11 cellular contexts compared by ENCODE assay signal in the genomic region with DNA sequence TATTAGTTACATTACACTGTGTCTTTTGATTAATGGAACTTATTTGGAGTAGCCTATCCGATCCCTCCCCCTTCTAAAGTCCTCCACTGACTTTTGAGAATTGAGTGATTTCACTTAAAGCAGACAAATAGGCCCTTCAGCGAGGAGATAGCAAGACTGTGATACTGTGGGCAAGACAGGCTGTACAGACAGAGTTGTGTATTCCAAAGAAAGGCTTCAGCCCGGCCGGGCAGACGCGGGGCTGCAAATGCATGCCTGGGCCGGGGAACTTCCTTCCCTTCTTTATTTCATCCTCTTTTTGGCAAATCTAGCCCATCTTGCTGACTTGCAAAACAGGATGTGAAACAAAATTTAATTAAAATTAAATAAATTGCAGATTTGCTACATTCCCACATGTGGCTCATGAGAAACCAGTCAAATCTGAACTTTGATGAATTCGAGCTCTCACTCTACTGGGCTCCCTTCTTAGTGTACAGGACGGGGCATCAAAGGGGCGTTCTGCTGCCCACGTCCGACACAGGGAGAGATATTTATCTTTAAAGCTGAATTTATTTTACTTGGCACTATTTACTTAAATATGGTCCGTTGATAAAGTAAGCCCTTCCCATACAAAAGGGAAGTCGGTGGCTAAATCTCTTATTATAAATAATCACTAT.
"Had no signal": no experiment of that assay in that cellular context is flagged by ENCODE, and none has a peak within 500 bp of the region (broad histone marks: within the 10 kb centered on the region; RNA-seq: fewer than 3 reads in every experiment).

No MANE protein-coding gene starts in this region.

- H3K4me3 Mint-ChIP-seq: activated CD8-positive, alpha-beta memory T cell treated with anti-CD3 and anti-CD28 coated beads, Interleukin-2, amount 10 ng/mL, durations not matched to agents 7 days and 5 days; activated naive CD8-positive, alpha-beta T cell; activated T-cell treated with anti-CD3 and anti-CD28 coated beads, Interleukin-2, amount 50 U/mL, for 24 hours; nephron progenitor cell had no signal

- DNase-seq: activated CD4-positive, alpha-beta T cell treated with anti-CD3 and anti-CD28 coated beads for 1 hour; activated CD4-positive, alpha-beta T cell treated with anti-CD3 and anti-CD28 coated beads, Interleukin-2, amount 50 U/mL, for 48 hours; activated CD8-positive, alpha-beta memory T cell treated with anti-CD3 and anti-CD28 coated beads, Interleukin-2, amount 10 ng/mL, durations not matched to agents 7 days and 5 days; activated effector memory CD4-positive, alpha-beta T cell treated with Interleukin-2 at 50 U/mL for 16 hours; activated T-cell treated with anti-CD3 and anti-CD28 coated beads, Interleukin-2, amount 50 U/mL, for 24 hours; left cardiac atrium; nephron progenitor cell; stimulated activated CD4-positive, alpha-beta T cell treated with anti-CD3 and anti-CD28 coated beads, Interleukin-2, amount 100 ng/mL, for 48 hours; stimulated activated naive CD4-positive, alpha-beta T cell treated with Interleukin-2 at 50 U/mL for 16 hours; upper lobe of right lung had no signal

- H3K9me3 ChIP-seq: upper lobe of right lung had no signal

- H3K36me3 Mint-ChIP-seq: activated CD8-positive, alpha-beta memory T cell treated with anti-CD3 and anti-CD28 coated beads, Interleukin-2, amount 10 ng/mL, durations not matched to agents 7 days and 5 days; activated naive CD8-positive, alpha-beta T cell had no signal

- H3K9me3 Mint-ChIP-seq: activated T-cell treated with anti-CD3 and anti-CD28 coated beads, Interleukin-2, amount 50 U/mL, for 24 hours; nephron progenitor cell had no signal

- H3K27ac ChIP-seq: upper lobe of right lung had no signal

- ATAC-seq: activated CD8-positive, alpha-beta memory T cell treated with anti-CD3 and anti-CD28 coated beads, Interleukin-2, amount 10 ng/mL, durations not matched to agents 7 days and 5 days; upper lobe of right lung had no signal

- H3K36me3 ChIP-seq: upper lobe of right lung had no signal

- H3K4me1 Mint-ChIP-seq: activated CD8-positive, alpha-beta memory T cell treated with anti-CD3 and anti-CD28 coated beads, Interleukin-2, amount 10 ng/mL, durations not matched to agents 7 days and 5 days had no signal

- H3K4me3 ChIP-seq: upper lobe of right lung had no signal

- H3K27ac Mint-ChIP-seq: activated CD8-positive, alpha-beta memory T cell treated with anti-CD3 and anti-CD28 coated beads, Interleukin-2, amount 10 ng/mL, durations not matched to agents 7 days and 5 days; activated naive CD8-positive, alpha-beta T cell; activated T-cell treated with anti-CD3 and anti-CD28 coated beads, Interleukin-2, amount 50 U/mL, for 24 hours; nephron progenitor cell had no signal
